9 cellular contexts compared by ENCODE assay signal in the genomic region with DNA sequence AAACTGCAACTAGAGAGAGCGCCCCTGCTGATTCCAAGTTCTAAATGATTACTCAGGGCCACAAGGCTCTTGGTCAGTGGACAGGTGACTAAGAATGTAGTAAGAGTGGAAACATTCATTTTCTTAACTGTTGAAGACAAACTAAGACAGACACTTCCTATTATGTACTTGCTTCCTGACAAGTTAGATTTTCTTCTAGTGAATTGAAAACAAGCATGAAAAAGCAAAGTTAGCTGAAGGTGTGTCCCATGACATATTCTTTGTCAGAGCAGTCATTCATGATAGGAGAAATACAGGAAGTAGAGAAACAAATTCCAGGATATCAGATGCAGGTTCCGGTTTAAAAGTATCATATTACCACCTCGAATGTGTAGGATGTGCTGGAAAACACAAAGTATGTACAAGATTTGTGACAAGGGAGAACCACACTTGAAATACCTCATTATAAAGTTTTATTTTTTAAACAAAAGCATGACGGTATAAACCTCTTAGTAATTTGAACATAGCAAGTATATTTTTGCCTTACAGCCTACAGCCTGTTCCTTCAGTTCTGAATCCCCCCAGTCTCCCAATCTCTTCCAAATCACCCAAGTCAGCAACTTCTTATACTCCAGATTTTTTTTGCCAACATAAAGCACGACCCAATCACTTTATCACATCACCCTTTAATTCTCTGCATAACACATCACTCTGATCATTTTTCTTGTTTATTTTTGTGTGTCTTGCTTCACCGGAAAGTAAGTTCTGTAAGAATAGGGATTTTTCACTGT. TPM values are rescaled to one million over a fixed set of nuclear protein-coding genes. Genes with fewer than 3 reads are reported as not detected.
DNase-seq lines count a peak whose midpoint lies in the region; ATAC-seq, FAIRE-seq and TF ChIP-seq lines count a peak whose summit lies in the region.
"Had no signal": no experiment of that assay in that cellular context is flagged by ENCODE, and none has a peak within 500 bp of the region (broad histone marks: within the 10 kb centered on the region; RNA-seq: fewer than 3 reads in every experiment).

No MANE protein-coding gene starts in this region.

- H2BK120ac ChIP-seq in IMR-90 (ENCODE audit: low read depth, low read length): 0 out of 2 replicates have a peak overlapping the region, but pooled peaks have one; percentile 5

- H3K4me1 Mint-ChIP-seq in immature natural killer cell: peaks cover 25 to 60% of the 10 kb centered on the region in 2 donors

- no peak overlapping the region for H4K5ac ChIP-seq in IMR-90 (ENCODE audit: low read depth, low read length)

- ATAC-seq in IMR-90 (ENCODE audit: low read depth) (peak; percentile 12), HG02884 (IDR thresholded peaks at IDR 0.05; ENCODE audit: unreplicated experiment) (no peak)

- H3K4me2 ChIP-seq in IMR-90 (ENCODE audit: low read depth, low read length) (peak overlapping the region; percentile 64; the same call in 1 of the 2 replicates), keratinocyte (ENCODE audit: control insufficient read depth, extremely low read depth, insufficient read depth, low read depth, low read length) (peak overlapping the region; percentile 52)

- no peak for TF ChIP-seq RAD21 in IMR-90 (IDR thresholded peaks at IDR 0.05; ENCODE audit: low read length)

- dilution Hi-C loops in IMR-90 (cut with HindIII; ENCODE audit: low sequenced_read_pairs, unreplicated experiment): no loop called here
- dilution Hi-C loops in keratinocyte (cut with MboI; ENCODE audit: extremely low pct_ligation_motif_present, low sequenced_read_pairs): no loop called here

- no CpG with 5 or more reads among the region's 6 CpGs for WGBS in IMR-90 (ENCODE audit: extremely low coverage in 2 of 2, insufficient read length in 1 of 2), 2 experiments
- WGBS in small intestine, 3 donors: 52 to 66% (median 62%) methylated on average over 6 of the region's 6 CpGs
- WGBS in suprapubic skin: 72% methylated on average over 6 of the region's 6 CpGs

- no peak overlapping the region for H3K27ac ChIP-seq in IMR-90 (ENCODE audit: insufficient read depth, low read length)
- H3K27ac ChIP-seq in keratinocyte (ENCODE audit: control insufficient read depth, insufficient read depth, low read length): peak overlapping the region; percentile 41
- H3K27ac ChIP-seq in small intestine (ENCODE audit: low read depth in 1 of 2, low read length in 1 of 2): peak overlapping the region in 1 of 2 donors; percentile 75
- no peak overlapping the region for H3K27ac ChIP-seq in suprapubic skin

- H3K9me1 ChIP-seq in IMR-90 (ENCODE audit: insufficient read depth, low read length) (peaks cover 9% of the 10 kb centered on the region), keratinocyte (ENCODE audit: control insufficient read depth, extremely low read depth, insufficient read depth, low read length) (peaks cover 2% of the 10 kb centered on the region)

- H4K20me1 ChIP-seq in IMR-90 (ENCODE audit: insufficient read depth, low read length) (peaks cover 48% of the 10 kb centered on the region), keratinocyte (ENCODE audit: control insufficient read depth, extremely low read depth, insufficient read depth, low read length) (no peaks in the 10 kb centered on the region)

- no peak overlapping the region for H3K4me3 Mint-ChIP-seq in immature natural killer cell
- H3K4me3 Mint-ChIP-seq: activated naive CD4-positive, alpha-beta T cell treated with anti-CD3 and anti-CD28 coated beads, Interleukin-2, amount 50 U/mL, for 24 hours had no signal

- no peak overlapping the region for H2BK15ac ChIP-seq in IMR-90 (ENCODE audit: low read depth, low read length)

- H3K27ac Mint-ChIP-seq in immature natural killer cell: peak overlapping the region in 3 of 6 donors; percentile 3 to 38 (median 3)
- H3K27ac Mint-ChIP-seq: activated naive CD4-positive, alpha-beta T cell treated with anti-CD3 and anti-CD28 coated beads, Interleukin-2, amount 50 U/mL, for 24 hours had no signal

- H3K36me3 ChIP-seq in IMR-90 (ENCODE audit: control insufficient read depth, insufficient read depth, low read length) (0 out of 2 replicates have a peak, but pooled peaks cover 2% of the 10 kb centered on the region), keratinocyte (ENCODE audit: control insufficient read depth in 2 of 2, extremely low read depth in 1 of 2, insufficient read depth in 2 of 2, low read length in 2 of 2) (no peaks in the 10 kb centered on the region), small intestine (ENCODE audit: control insufficient read depth in 2 of 2, insufficient read depth in 2 of 2, low read length in 2 of 2) (no peaks in the 10 kb centered on the region), suprapubic skin (no peaks in the 10 kb centered on the region)

- H3K9me3 Mint-ChIP-seq in immature natural killer cell: no peaks in the 10 kb centered on the region
- H3K9me3 Mint-ChIP-seq: activated naive CD4-positive, alpha-beta T cell treated with anti-CD3 and anti-CD28 coated beads, Interleukin-2, amount 50 U/mL, for 24 hours had no signal

- H3K23ac ChIP-seq in IMR-90 (ENCODE audit: low read depth, low read length): peak overlapping the region; percentile 13; the same call in 1 of the 2 replicates

- peaks cover 36% of the 10 kb centered on the region for H3K79me2 ChIP-seq in keratinocyte (ENCODE audit: control insufficient read depth, insufficient read depth, low read length)

- H2AK9ac ChIP-seq in IMR-90 (replicated peaks; ENCODE audit: low read depth, low read length, poor library complexity): no peak overlapping the region

- no peaks in the 10 kb centered on the region for H3K36me3 Mint-ChIP-seq in immature natural killer cell

- DNase-seq in IMR-90 (peak; percentile 65), keratinocyte (ENCODE audit: low read depth, low spot score) (peak; percentile 54), small intestine (peak; percentile 56), suprapubic skin (ENCODE audit: low spot score in 2 of 2) (no peak), immature natural killer cell (no peak), DMS79 treated with DMSO at 0.1 percent for 48 hours (lab: John Stamatoyannopoulos, UW) (no peak)

- BruUV-seq in IMR-90 (replicated peaks; lab: Mats Ljungman, UMichigan): no TSS peak

- no peak overlapping the region for H3K4me3 ChIP-seq in IMR-90 (ENCODE audit: insufficient read depth, low read depth, low read length)
- H3K4me3 ChIP-seq in WI38 (ENCODE audit: low read depth, low read length): peak overlapping the region; percentile 22; the same call in 1 of the 2 replicates
- peak overlapping the region in 2 of 3 experiments; percentile 9 to 16 for H3K4me3 ChIP-seq in keratinocyte (ENCODE audit: control insufficient read depth in 2 of 3, extremely low read depth in 1 of 3, insufficient read depth in 2 of 3, low read depth in 1 of 3, low read length in 3 of 3)
- no peak overlapping the region for H3K4me3 ChIP-seq in small intestine (ENCODE audit: low read depth in 1 of 2, low read length in 2 of 2)
- no peak overlapping the region for H3K4me3 ChIP-seq in suprapubic skin

- in situ Hi-C loops in IMR-90 (cut with MboI; ENCODE audit: low sequenced_read_pairs): no loop called here

- peaks cover 15 to 75% of the 10 kb centered on the region in 2 experiments for H3K79me1 ChIP-seq in IMR-90 (ENCODE audit: low read depth in 1 of 2, low read length in 2 of 2)

- TF ChIP-seq CTCF in IMR-90 (conservative IDR thresholded peaks at IDR 0.05; ENCODE audit: low read depth, low read length) (no peak), WI38 (IDR thresholded peaks at IDR 0.05; ENCODE audit: low read depth, low read length) (no peak), keratinocyte (optimal IDR thresholded peaks at IDR 0.05 in 1 of 3, IDR thresholded peaks at IDR 0.05 in 1 of 3, conservative IDR thresholded peaks at IDR 0.05 in 1 of 3; ENCODE audit: extremely low read depth in 1 of 3, insufficient read depth in 2 of 3, low read length in 3 of 3) (no peak), suprapubic skin (IDR thresholded peaks at IDR 0.05) (no peak)

- CTCF ChIA-PET in IMR-90 (lab: Yijun Ruan, JAX): interaction anchor here (0.6 kb wide), 1 partner anchor 34 kb away, joined by 7 read pairs; no protein-coding TSS in a partner anchor

- H2BK5ac ChIP-seq in IMR-90 (ENCODE audit: low read depth, low read length, poor library complexity, severe bottlenecking): peak overlapping the region; percentile 36

- no peak overlapping the region for H2BK20ac ChIP-seq in IMR-90 (ENCODE audit: low read depth, low read length)

- POLR2A ChIA-PET in IMR-90 (lab: Charles Lee; ENCODE audit: unreplicated experiment): no interaction called here

- intact Hi-C loops in IMR-90 (cut with micrococcal nuclease): no loop called here

- FAIRE-seq in keratinocyte (lab: Jason Lieb, UNC) (no peak), small intestine (lab: Jason Lieb, UNC) (no peak)

- H4K91ac ChIP-seq in IMR-90 (ENCODE audit: insufficient read depth, low read depth, low read length): no peak overlapping the region

- H2AFZ ChIP-seq in IMR-90 (replicated peaks; ENCODE audit: low read length, poor library complexity): no peak overlapping the region
- no peak overlapping the region for H2AFZ ChIP-seq in keratinocyte (ENCODE audit: control insufficient read depth, low read length)

- no peak overlapping the region for H2AK5ac ChIP-seq in IMR-90 (ENCODE audit: low read depth, low read length)

- H3K9ac ChIP-seq in IMR-90 (ENCODE audit: low read depth, low read length) (no peak overlapping the region), keratinocyte (ENCODE audit: control insufficient read depth, extremely low read depth, insufficient read depth, low read length) (no peak overlapping the region)

- no peaks in the 10 kb centered on the region for H3K9me3 ChIP-seq in IMR-90 (ENCODE audit: control insufficient read depth, insufficient read depth, low read length)
- no peaks in the 10 kb centered on the region for H3K9me3 ChIP-seq in keratinocyte (ENCODE audit: control insufficient read depth, low read depth, low read length)
- H3K9me3 ChIP-seq in small intestine (ENCODE audit: control insufficient read depth, low read depth): no peaks in the 10 kb centered on the region
- no peaks in the 10 kb centered on the region for H3K9me3 ChIP-seq in suprapubic skin

- no peak overlapping the region; the same call in 1 of the 2 replicates for H3K18ac ChIP-seq in IMR-90 (ENCODE audit: low read depth, low read length)

- H3K56ac ChIP-seq in IMR-90 (ENCODE audit: extremely low read depth, insufficient read depth, low read length): no peak overlapping the region

- H3K27me3 ChIP-seq in IMR-90 (ENCODE audit: control insufficient read depth, insufficient read depth, low read length) (no peaks in the 10 kb centered on the region), keratinocyte (ENCODE audit: control insufficient read depth, extremely low read depth, insufficient read depth, low read length) (no peaks in the 10 kb centered on the region), small intestine (ENCODE audit: control insufficient read depth in 2 of 2, insufficient read depth in 2 of 2, low read length in 2 of 2) (no peaks in the 10 kb centered on the region), suprapubic skin (no peaks in the 10 kb centered on the region)

- H3K27me3 Mint-ChIP-seq in immature natural killer cell (ENCODE audit: low read depth in 3 of 3): peaks cover 0 to 10% (median 2%) of the 10 kb centered on the region in 3 donors
- H3K27me3 Mint-ChIP-seq: activated naive CD4-positive, alpha-beta T cell treated with anti-CD3 and anti-CD28 coated beads, Interleukin-2, amount 50 U/mL, for 24 hours had no signal

- peak overlapping the region in 1 of 2 experiments; percentile 24; a peak in 1 of 4 replicates for H4K8ac ChIP-seq in IMR-90 (ENCODE audit: low read depth in 2 of 2, low read length in 2 of 2)

- H3K14ac ChIP-seq in IMR-90 (replicated peaks; ENCODE audit: low read depth, low read length): 0 out of 2 replicates have a peak overlapping the region, but pooled peaks have one; percentile 22

- TF ChIP-seq POLR2A in IMR-90 (IDR thresholded peaks at IDR 0.05; ENCODE audit: low read depth, low read length) (no peak), suprapubic skin (IDR thresholded peaks at IDR 0.05) (no peak)

- H3K4me1 ChIP-seq in IMR-90 (ENCODE audit: control insufficient read depth, insufficient read depth, low read length): peaks cover 17% of the 10 kb centered on the region
- peaks cover 39% of the 10 kb centered on the region for H3K4me1 ChIP-seq in keratinocyte (ENCODE audit: control insufficient read depth, extremely low read depth, insufficient read depth, low read length)
- peaks cover 6 to 9% of the 10 kb centered on the region in 2 donors for H3K4me1 ChIP-seq in small intestine (ENCODE audit: control insufficient read depth in 2 of 2, insufficient read depth in 1 of 2, low read depth in 1 of 2, low read length in 1 of 2)
- peaks cover 57% of the 10 kb centered on the region for H3K4me1 ChIP-seq in suprapubic skin

- no peak for TF ChIP-seq EP300 in suprapubic skin (IDR thresholded peaks at IDR 0.05)

- H3K4ac ChIP-seq in IMR-90 (ENCODE audit: low read depth, low read length): no peak overlapping the region; the same call in 1 of the 2 replicates

RNA-seq across cellular contexts. Expression of a gene that starts 6.2 kb away (rescaled TPM):
- total RNA-seq in IMR-90 (2012; rRNA removed) (255 and 295 TPM in 2 replicates), suprapubic skin (100 to 1,000 TPM in 2 of 4 donors, 10 to 100 TPM in 2; 34.0 to 115 (median 93.0) TPM)
- polyA plus RNA-seq in IMR-90 (2012; rRNA removed) (221 and 270 TPM in 2 replicates), keratinocyte (181 to 210 TPM (median 193 TPM) in 3 replicates), small intestine (100 to 1,000 TPM; 263 to 352 (median 334) TPM), immature natural killer cell (100 to 1,000 TPM in 2 of 3 donors, 10 to 100 TPM in 1; 96.3 to 145 (median 105) TPM)
- polyA plus RNA-seq in IMR-90 (2012; cell fraction: cytosol; rRNA removed): 200 and 257 TPM in 2 replicates
- polyA plus RNA-seq in IMR-90 (2012; cell fraction: nucleus; rRNA removed; ENCODE audit: low replicate concordance): 60.8 and 158 TPM in 2 replicates
- polyA plus RNA-seq in keratinocyte (2011; ENCODE audit: low read depth): 43.6 TPM
- 163 and 250 TPM in 2 replicates for polyA plus RNA-seq in keratinocyte (2011; cell fraction: cytosol; rRNA removed)
- 254 and 268 TPM in 2 replicates for polyA plus RNA-seq in keratinocyte (2011; cell fraction: nucleus; rRNA removed)
- 83.8 and 110 TPM in 2 replicates for polyA plus RNA-seq in keratinocyte (2012; ENCODE audit: low replicate concordance)
- polyA minus RNA-seq in keratinocyte: 82.2 to 214 TPM (median 212 TPM) in 3 replicates
- polyA minus RNA-seq in keratinocyte (2011; cell fraction: cytosol; rRNA and poly(A)+ RNA removed): 106 TPM
- polyA minus RNA-seq in keratinocyte (2011; cell fraction: nucleus; rRNA and poly(A)+ RNA removed): 82.9 and 145 TPM in 2 replicates

Comparison
In these comparisons a context has a peak if more than half of its experiments do, and no peak if none do; other contexts are left out.
1. DNase-seq: peak in IMR-90 (single experiment), keratinocyte (single experiment) and small intestine (single experiment); none in suprapubic skin (0 of 2), immature natural killer cell (0 of 3) and DMS79 treated with DMSO at 0.1 percent for 48 hours (single experiment).
2. H3K4me3 ChIP-seq: peak in WI38 (single experiment) and keratinocyte (2 of 3); none in IMR-90 (single experiment), small intestine (0 of 2) and suprapubic skin (single experiment).